Comparison of ENCODE assay signal across 10 cellular contexts in the genomic region with DNA sequence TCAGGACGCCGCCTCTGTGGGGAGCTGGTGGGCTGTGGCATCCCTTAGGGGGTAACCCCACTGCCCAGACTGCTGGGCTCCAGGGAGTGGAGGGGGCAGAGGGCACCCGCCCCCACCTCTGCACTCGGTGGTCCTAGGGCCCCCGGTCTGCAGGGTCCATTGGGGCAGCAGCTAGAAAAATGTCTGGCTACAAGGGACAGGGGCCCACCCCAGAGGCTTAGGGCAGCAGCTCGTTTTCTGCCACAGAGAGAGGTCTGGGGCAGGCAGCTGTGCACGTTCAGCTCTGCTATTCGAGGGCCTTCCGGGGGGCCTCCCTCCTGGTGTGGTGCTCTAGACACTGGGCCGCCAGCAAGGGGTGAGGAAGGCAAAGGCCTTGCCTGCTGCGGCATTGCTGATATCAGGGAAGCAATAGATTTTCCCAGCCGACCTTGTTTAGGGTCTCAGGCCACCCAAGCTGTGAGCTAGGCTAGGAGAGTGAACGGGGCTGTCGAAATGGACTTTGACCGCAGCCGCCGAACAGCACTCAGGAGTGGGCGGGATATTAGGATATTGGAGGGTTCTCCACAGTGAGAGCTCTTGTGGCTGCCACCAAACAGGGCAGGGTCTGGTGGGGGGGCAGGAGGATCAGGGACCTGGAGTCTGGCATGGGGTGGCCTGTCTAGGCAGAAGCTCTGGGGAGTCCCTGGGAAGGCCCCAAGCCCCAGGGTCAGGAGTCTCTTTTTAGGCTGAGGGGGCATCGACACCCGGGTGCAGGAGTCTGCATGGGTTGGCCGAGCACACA.
DNase-seq lines count a peak whose midpoint lies in the region; ATAC-seq and TF ChIP-seq lines count a peak whose summit lies in the region.
"Had no signal": no experiment of that assay in that cellular context is flagged by ENCODE, and none has a peak within 500 bp of the region (broad histone marks: within the 10 kb centered on the region; RNA-seq: fewer than 3 reads in every experiment).

No MANE protein-coding gene starts in this region.

- H3K9me3 ChIP-seq in breast epithelium (no peaks in the 10 kb centered on the region), neutrophil (no peaks in the 10 kb centered on the region)
- H3K9me3 ChIP-seq: MG63 had no signal

- TF ChIP-seq CTCF in HL-60 (IDR thresholded peaks at IDR 0.05; ENCODE audit: insufficient read depth, low read length): no peak
- TF ChIP-seq CTCF in breast epithelium (IDR thresholded peaks at IDR 0.05): no peak
- TF ChIP-seq CTCF in neutrophil (IDR thresholded peaks at IDR 0.05): no peak

- H3K36me3 ChIP-seq in breast epithelium (no peaks in the 10 kb centered on the region), neutrophil (no peaks in the 10 kb centered on the region)
- H3K36me3 ChIP-seq: MG63 had no signal

- ATAC-seq in GM18517 (IDR thresholded peaks at IDR 0.05; ENCODE audit: unreplicated experiment) (peak; percentile 2), GM21390 (IDR thresholded peaks at IDR 0.05; ENCODE audit: unreplicated experiment) (no peak)

- H3K27me3 ChIP-seq in HL-60 (ENCODE audit: insufficient read depth, poor library complexity, severe bottlenecking) (no peaks in the 10 kb centered on the region), breast epithelium (no peaks in the 10 kb centered on the region), neutrophil (no peaks in the 10 kb centered on the region)
- H3K27me3 ChIP-seq: MG63 had no signal

- H3K4me3 ChIP-seq in HL-60 (replicated peaks; ENCODE audit: insufficient read depth, low read length) (no peak overlapping the region), breast epithelium (no peak overlapping the region), neutrophil (ENCODE audit: low read depth in 1 of 2, low read length in 1 of 2) (peak overlapping the region; percentile 58 to 65)
- H3K4me3 ChIP-seq: MG63 had no signal

- H3K27ac ChIP-seq in HL-60 (replicated peaks) (peak overlapping the region; percentile 93), breast epithelium (no peak overlapping the region), neutrophil (peak overlapping the region; percentile 100)

- DNase-seq in HL-60 (ENCODE audit: low read depth in 1 of 2, low spot score in 1 of 2) (no peak), breast epithelium (ENCODE audit: low spot score in 2 of 2) (peak; percentile 14 to 48), SK-N-DZ (ENCODE audit: low spot score) (no peak), 8988T (no peak)
- no peak for DNase-seq in stimulated activated CD4-positive, alpha-beta T cell treated with anti-CD3 and anti-CD28 coated beads, Interleukin-15, amount 100 ng/mL, for 24 hours
- DNase-seq: MG63; stimulated activated CD4-positive, alpha-beta T cell treated with anti-CD3 and anti-CD28 coated beads, Interleukin-12 subunit alpha, Interleukin-12 subunit beta, amount 100 ng/mL, for 4 hours had no signal

- H3K4me1 ChIP-seq in breast epithelium (peaks cover 0 to 2% of the 10 kb centered on the region in 2 donors), neutrophil (ENCODE audit: control insufficient read depth in 1 of 2, insufficient read depth in 1 of 2, low read depth in 1 of 2, low read length in 1 of 2) (peaks cover 99 to 100% of the 10 kb centered on the region in 2 experiments)

- TF ChIP-seq POLR2A in breast epithelium (IDR thresholded peaks at IDR 0.05): no peak

- intact Hi-C loops in breast epithelium (cut with DNase I; ENCODE audit: low total_unique reads): no loop called here

Comparison
In these comparisons a context has a peak if more than half of its experiments do, and no peak if none do; other contexts are left out.
1. DNase-seq: peak in breast epithelium (2 of 2); none in HL-60 (0 of 2), SK-N-DZ (single experiment), 8988T (single experiment) and stimulated activated CD4-positive, alpha-beta T cell treated with anti-CD3 and anti-CD28 coated beads, Interleukin-15, amount 100 ng/mL, for 24 hours (single experiment).
2. H3K27ac ChIP-seq: peak in HL-60 (single experiment) and neutrophil (single experiment); none in breast epithelium (0 of 2).
3. H3K4me3 ChIP-seq: peak in neutrophil (2 of 2); none in HL-60 (single experiment) and breast epithelium (0 of 3).